39 cellular contexts compared by ENCODE assay signal in the genomic region with DNA sequence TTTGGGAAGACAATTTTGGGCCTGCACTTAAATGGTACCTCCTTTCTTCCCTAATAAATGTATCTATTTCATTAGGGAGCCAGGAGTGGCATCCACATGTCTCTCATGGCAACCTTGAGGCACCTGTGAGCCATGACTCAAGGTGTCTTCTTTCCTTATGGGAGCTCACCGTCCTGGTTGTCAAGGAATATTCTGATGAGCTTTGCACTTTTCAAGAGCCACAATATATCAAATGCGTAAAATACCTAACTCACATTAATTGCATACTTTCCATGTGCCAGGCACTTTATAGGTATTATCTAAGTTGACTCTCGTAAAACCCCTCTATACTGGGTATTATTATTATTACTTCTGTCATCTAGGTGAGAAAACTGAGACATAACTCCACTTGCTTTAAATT. TPM values are rescaled to one million over a fixed set of nuclear protein-coding genes. Genes with fewer than 3 reads are reported as not detected.
"Had no signal": no experiment of that assay in that cellular context is flagged by ENCODE, and none has a peak within 500 bp of the region (broad histone marks: within the 10 kb centered on the region; RNA-seq: fewer than 3 reads in every experiment).

No MANE protein-coding gene starts in this region.

- H3K9me3 ChIP-seq: MG63 had no signal

- H3K4me3 ChIP-seq: MG63 had no signal

- H3K27me3 ChIP-seq: MG63 had no signal

- H3K36me3 ChIP-seq: MG63 had no signal

- DNase-seq: Karpas-422, Kasumi-1, MG63, MM.1S, MV-4-11, NCI-H1048, NCI-H1092, NCI-H1092 treated with DMSO at 0.1 percent for 48 hours, NCI-H1105, NCI-H1105 treated with DMSO at 0.1 percent for 48 hours, NCI-H1417, NCI-H1417 treated with DMSO at 0.1 percent for 48 hours, NCI-H1436, NCI-H1436 treated with DMSO at 0.1 percent for 48 hours, NCI-H146, NCI-H1694, NCI-H1694 treated with DMSO at 0.1 percent for 48 hours, NCI-H187, NCI-H187 treated with DMSO at 0.1 percent for 48 hours, NCI-H1930, NCI-H2029, NCI-H2029 treated with DMSO at 0.1 percent for 48 hours, NCI-H2081, NCI-H2081 treated with DMSO at 0.1 percent for 48 hours, NCI-H2107, NCI-H2171, NCI-H2171 treated with DMSO at 0.1 percent for 48 hours, NCI-H2227 treated with DMSO at 0.1 percent for 48 hours, NCI-H226, NCI-H345, NCI-H446, NCI-H446 treated with DMSO at 0.1 percent for 48 hours, NCI-H510A, NCI-H510A treated with DMSO at 0.1 percent for 48 hours, NCI-H524, NCI-H524 treated with DMSO at 0.1 percent for 48 hours had no signal

RNA-seq across cellular contexts. Expression of a gene that starts 32.5 kb away (rescaled TPM):
- total RNA-seq: LHCN-M2, MCF 10A, NCI-H460 had no signal
